Comparison of ENCODE assay signal across 27 cellular contexts in genomic region chr12:131908716-131909595, GRCh38.
"Had no signal": no experiment of that assay in that cellular context is flagged by ENCODE, and none has a peak within 500 bp of the region (broad histone marks: within the 10 kb centered on the region; RNA-seq: fewer than 3 reads in every experiment).

No MANE protein-coding gene starts in this region.

- ATAC-seq: esophagus mucosa; left lobe of liver; mucosa of descending colon; natural killer cell treated with Interleukin-12 subunit alpha and Interleukin-12 subunit beta and Interleukin-15 and Interleukin-18, amount 100 ng/mL, for 72 hours; sciatic nerve; stimulated activated naive B cell treated with anti-CD40 and anti-IgM and Interleukin-4, amounts not matched to agents 10 μg/mL and 1 μg/mL and 100 μg/mL, for 72 hours had no signal

- H3K27me3 Mint-ChIP-seq: activated CD4-positive, alpha-beta memory T cell treated with anti-CD3 and anti-CD28 coated beads, Interleukin-2, amount 10 ng/mL, durations not matched to agents 7 days and 5 days; activated CD4-positive, alpha-beta T cell treated with anti-CD3 and anti-CD28 coated beads, Interleukin-2, amount 10 ng/mL, durations not matched to agents 24 days and 14 days; activated naive CD4-positive, alpha-beta T cell treated with anti-CD3 and anti-CD28 coated beads, Interleukin-2, amount 10 ng/mL, durations not matched to agents 7 days and 5 days; activated naive CD8-positive, alpha-beta T cell treated with anti-CD3 and anti-CD28 coated beads, Interleukin-2, amount 10 ng/mL, durations not matched to agents 7 days and 5 days; activated T-cell treated with anti-CD3 and anti-CD28 coated beads, Interleukin-2, amount 50 U/mL, for 24 hours; natural killer cell treated with Interleukin-12 subunit alpha and Interleukin-12 subunit beta and Interleukin-15 and Interleukin-18, amount 100 ng/mL, for 72 hours; stimulated activated naive B cell treated with anti-CD40 and anti-IgM and Interleukin-4, amounts not matched to agents 10 μg/mL and 1 μg/mL and 100 μg/mL, for 72 hours had no signal

- H3K27ac Mint-ChIP-seq: activated CD4-positive, alpha-beta memory T cell treated with anti-CD3 and anti-CD28 coated beads, Interleukin-2, amount 10 ng/mL, durations not matched to agents 7 days and 5 days; activated CD4-positive, alpha-beta T cell treated with anti-CD3 and anti-CD28 coated beads, Interleukin-2, amount 10 ng/mL, durations not matched to agents 24 days and 14 days; activated naive CD4-positive, alpha-beta T cell treated with anti-CD3 and anti-CD28 coated beads, Interleukin-2, amount 10 ng/mL, durations not matched to agents 7 days and 5 days; activated naive CD8-positive, alpha-beta T cell treated with anti-CD3 and anti-CD28 coated beads, Interleukin-2, amount 10 ng/mL, durations not matched to agents 7 days and 5 days; activated T-cell treated with anti-CD3 and anti-CD28 coated beads, Interleukin-2, amount 50 U/mL, for 24 hours; endodermal cell; immature natural killer cell; natural killer cell treated with Interleukin-12 subunit alpha and Interleukin-12 subunit beta and Interleukin-15 and Interleukin-18, amount 100 ng/mL, for 72 hours; stimulated activated naive B cell treated with anti-CD40 and anti-IgM and Interleukin-4, amounts not matched to agents 10 μg/mL and 1 μg/mL and 100 μg/mL, for 72 hours had no signal

- H3K4me3 ChIP-seq: mucosa of descending colon, transverse colon had no signal

- H3K4me3 Mint-ChIP-seq: activated CD4-positive, alpha-beta memory T cell treated with anti-CD3 and anti-CD28 coated beads, Interleukin-2, amount 10 ng/mL, durations not matched to agents 7 days and 5 days; activated CD4-positive, alpha-beta T cell treated with anti-CD3 and anti-CD28 coated beads, Interleukin-2, amount 10 ng/mL, durations not matched to agents 24 days and 14 days; activated naive CD4-positive, alpha-beta T cell treated with anti-CD3 and anti-CD28 coated beads, Interleukin-2, amount 10 ng/mL, durations not matched to agents 7 days and 5 days; activated naive CD8-positive, alpha-beta T cell treated with anti-CD3 and anti-CD28 coated beads, Interleukin-2, amount 10 ng/mL, durations not matched to agents 7 days and 5 days; activated T-cell treated with anti-CD3 and anti-CD28 coated beads, Interleukin-2, amount 50 U/mL, for 24 hours; endodermal cell; immature natural killer cell; natural killer cell treated with Interleukin-12 subunit alpha and Interleukin-12 subunit beta and Interleukin-15 and Interleukin-18, amount 100 ng/mL, for 72 hours; stimulated activated naive B cell treated with anti-CD40 and anti-IgM and Interleukin-4, amounts not matched to agents 10 μg/mL and 1 μg/mL and 100 μg/mL, for 72 hours had no signal

- H3K4me1 Mint-ChIP-seq: endodermal cell had no signal

- FAIRE-seq: astrocyte, small intestine, urothelium cell line had no signal

- H3K27me3 ChIP-seq: brain microvascular endothelial cell, transverse colon had no signal

- DNase-seq: activated CD4-positive, alpha-beta memory T cell treated with anti-CD3 and anti-CD28 coated beads, Interleukin-2, amount 10 ng/mL, durations not matched to agents 7 days and 5 days; activated CD4-positive, alpha-beta T cell treated with anti-CD3 and anti-CD28 coated beads, Interleukin-2, amount 10 ng/mL, durations not matched to agents 24 days and 14 days; activated CD4-positive, CD25-positive, alpha-beta regulatory T cell treated with anti-CD3 and anti-CD28 coated beads, Interleukin-2, amount 50 U/mL, for 72 hours; activated CD8-positive, alpha-beta memory T cell treated with anti-CD3 and anti-CD28 coated beads, Interleukin-2, amount 50 U/mL, for 48 hours; activated gamma-delta T cell; activated naive CD4-positive, alpha-beta T cell treated with anti-CD3 and anti-CD28 coated beads, Interleukin-2, amount 10 ng/mL, durations not matched to agents 7 days and 5 days; activated naive CD8-positive, alpha-beta T cell treated with anti-CD3 and anti-CD28 coated beads, Interleukin-2, amount 10 ng/mL, durations not matched to agents 7 days and 5 days; activated T-cell treated with anti-CD3 and anti-CD28 coated beads, Interleukin-2, amount 50 U/mL, for 24 hours; brain microvascular endothelial cell; caudate nucleus; endodermal cell; foreskin fibroblast; hippocampal formation; immature natural killer cell; mucosa of descending colon; small intestine; stimulated activated CD4-positive, alpha-beta T cell treated with anti-CD3 and anti-CD28 coated beads, Interleukin-1b, Interleukin-23, amount 100 ng/mL, for 48 hours; stimulated activated CD4-positive, alpha-beta T cell treated with anti-CD3 and anti-CD28 coated beads, Interleukin-4, amount 100 ng/mL, for 4 hours; stimulated activated CD8-positive, alpha-beta memory T cell treated with anti-CD3 and anti-CD28 coated beads, Interleukin-4, amount 100 ng/mL, for 48 hours; stimulated activated naive B cell treated with anti-CD40 and anti-IgM and Interleukin-4, amounts not matched to agents 10 μg/mL and 1 μg/mL and 100 μg/mL, for 72 hours; transverse colon had no signal

- H3K27ac ChIP-seq: brain microvascular endothelial cell, transverse colon had no signal

- H3K36me3 Mint-ChIP-seq: activated naive CD8-positive, alpha-beta T cell treated with anti-CD3 and anti-CD28 coated beads, Interleukin-2, amount 10 ng/mL, durations not matched to agents 7 days and 5 days; immature natural killer cell; natural killer cell treated with Interleukin-12 subunit alpha and Interleukin-12 subunit beta and Interleukin-15 and Interleukin-18, amount 100 ng/mL, for 72 hours had no signal

- H3K9me3 ChIP-seq: mucosa of descending colon, transverse colon had no signal

- H3K9me3 Mint-ChIP-seq: activated CD4-positive, alpha-beta memory T cell treated with anti-CD3 and anti-CD28 coated beads, Interleukin-2, amount 10 ng/mL, durations not matched to agents 7 days and 5 days; activated CD4-positive, alpha-beta T cell treated with anti-CD3 and anti-CD28 coated beads, Interleukin-2, amount 10 ng/mL, durations not matched to agents 24 days and 14 days; activated naive CD4-positive, alpha-beta T cell treated with anti-CD3 and anti-CD28 coated beads, Interleukin-2, amount 10 ng/mL, durations not matched to agents 7 days and 5 days; activated naive CD8-positive, alpha-beta T cell treated with anti-CD3 and anti-CD28 coated beads, Interleukin-2, amount 10 ng/mL, durations not matched to agents 7 days and 5 days; activated T-cell treated with anti-CD3 and anti-CD28 coated beads, Interleukin-2, amount 50 U/mL, for 24 hours; endodermal cell; immature natural killer cell; natural killer cell treated with Interleukin-12 subunit alpha and Interleukin-12 subunit beta and Interleukin-15 and Interleukin-18, amount 100 ng/mL, for 72 hours; stimulated activated naive B cell treated with anti-CD40 and anti-IgM and Interleukin-4, amounts not matched to agents 10 μg/mL and 1 μg/mL and 100 μg/mL, for 72 hours had no signal
